8 cellular contexts compared by ENCODE assay signal in genomic region chr17:76707985-76708807, GRCh38. TPM values are rescaled to one million over a fixed set of nuclear protein-coding genes. Genes with fewer than 3 reads are reported as not detected.
A peak's percentile ranks its signal among the peaks of the same experiment; 100 is the strongest.
DNase-seq lines count a peak whose midpoint lies in the region; ATAC-seq and TF ChIP-seq lines count a peak whose summit lies in the region.

No MANE protein-coding gene starts in this region.

- peak overlapping the region; percentile 75 to 76 for H2BK12ac ChIP-seq in mesenchymal stem cell (ENCODE audit: low read length in 2 of 2)

- peak overlapping the region; percentile 90 for H3K27ac Mint-ChIP-seq in type B pancreatic cell

- H2AFZ ChIP-seq in mesenchymal stem cell (ENCODE audit: low read depth, low read length) = no peak overlapping the region

- H3K4me1 Mint-ChIP-seq in type B pancreatic cell (ENCODE audit: unreplicated experiment) = peaks cover 42% of the 10 kb centered on the region

- H3K27ac ChIP-seq in coronary artery (peak overlapping the region; percentile 96 to 99), mesenchymal stem cell (ENCODE audit: low read length, poor library complexity, severe bottlenecking) (peak overlapping the region; percentile 91)

- DNase-seq in NCI-H1436 (lab: John Stamatoyannopoulos, UW) (peak; percentile 51), NCI-H1436 treated with DMSO at 0.1 percent for 48 hours (lab: John Stamatoyannopoulos, UW) (no peak), coronary artery (ENCODE audit: low spot score) (no peak), mesenchymal stem cell (peak; percentile 49), type B pancreatic cell (ENCODE audit: extremely low spot score, unreplicated experiment) (no peak), NCI-H69 (lab: John Stamatoyannopoulos, UW) (no peak), NCI-H748 (lab: John Stamatoyannopoulos, UW; ENCODE audit: unreplicated experiment) (no peak)

- H2BK15ac ChIP-seq in mesenchymal stem cell (ENCODE audit: low read depth, poor library complexity, severe bottlenecking) = no peak overlapping the region

- H2AK5ac ChIP-seq in mesenchymal stem cell (ENCODE audit: low read length, severe bottlenecking) = peak overlapping the region; percentile 88

- H3K4me3 ChIP-seq in coronary artery (peak overlapping the region; percentile 99), mesenchymal stem cell (ENCODE audit: insufficient read depth in 1 of 2, low read depth in 1 of 2, low read length in 2 of 2) (peak overlapping the region in 1 of 2 experiments; percentile 84)

- H3K79me1 ChIP-seq in mesenchymal stem cell (replicated peaks; ENCODE audit: low read length, poor library complexity, severe bottlenecking) = peaks cover 6% of the 10 kb centered on the region

- peak overlapping the region; percentile 69 for H3K4me2 ChIP-seq in mesenchymal stem cell (ENCODE audit: low read length, poor library complexity, severe bottlenecking)

- peak overlapping the region; percentile 71 for H2BK120ac ChIP-seq in mesenchymal stem cell (ENCODE audit: low read depth, low read length)

- H3K9me3 ChIP-seq in mesenchymal stem cell (ENCODE audit: control insufficient read depth, low read length) = no peaks in the 10 kb centered on the region

- peaks cover 4% of the 10 kb centered on the region for H3K36me3 Mint-ChIP-seq in type B pancreatic cell

- peak overlapping the region; percentile 17 to 72 for H3K4ac ChIP-seq in mesenchymal stem cell (ENCODE audit: low read depth in 1 of 2, low read length in 2 of 2)

- no peak overlapping the region for H3K14ac ChIP-seq in mesenchymal stem cell (ENCODE audit: low read length in 2 of 2)

- no peak overlapping the region for H3K23ac ChIP-seq in mesenchymal stem cell (ENCODE audit: low read length in 2 of 2)

- H3K4me3 Mint-ChIP-seq in type B pancreatic cell = peak overlapping the region; percentile 69

- H4K8ac ChIP-seq in mesenchymal stem cell (ENCODE audit: low read length) = peak overlapping the region; percentile 3

- H3K27me3 Mint-ChIP-seq in type B pancreatic cell = no peaks in the 10 kb centered on the region

- H2BK5ac ChIP-seq in mesenchymal stem cell (ENCODE audit: low read depth, low read length, poor library complexity, severe bottlenecking) = peak overlapping the region; percentile 0

- peak overlapping the region; percentile 94 for H3K9ac ChIP-seq in mesenchymal stem cell (ENCODE audit: low read length)

- no peaks in the 10 kb centered on the region for H3K9me3 Mint-ChIP-seq in type B pancreatic cell

- H3K18ac ChIP-seq in mesenchymal stem cell (ENCODE audit: low read depth in 1 of 2, low read length in 2 of 2) = peak overlapping the region; percentile 11 to 55

- H4K91ac ChIP-seq in mesenchymal stem cell (ENCODE audit: low read length) = no peak overlapping the region

- WGBS in mesenchymal stem cell = 31% methylated on average over 14 of the region's 14 CpGs

- no peak for TF ChIP-seq CTCF in coronary artery (IDR thresholded peaks at IDR 0.05)
- TF ChIP-seq CTCF in type B pancreatic cell (conservative IDR thresholded peaks at IDR 0.05) = peak; percentile 69

- H3K36me3 ChIP-seq in mesenchymal stem cell (ENCODE audit: control insufficient read depth in 1 of 2, insufficient read depth in 2 of 2, low read depth in 1 of 2, low read length in 2 of 2) = peaks cover 7 to 15% of the 10 kb centered on the region in 2 experiments

- peaks cover 30% of the 10 kb centered on the region for H3K4me1 ChIP-seq in mesenchymal stem cell (ENCODE audit: control insufficient read depth, insufficient read depth, low read depth, low read length)

- ATAC-seq in GM19328 (IDR thresholded peaks at IDR 0.05; ENCODE audit: unreplicated experiment) = no peak

- no peaks in the 10 kb centered on the region for H3K27me3 ChIP-seq in mesenchymal stem cell (ENCODE audit: control insufficient read depth in 1 of 2, insufficient read depth in 1 of 2, low read length in 2 of 2)

RNA-seq across cellular contexts. Expression of gene MXRA7, which starts 2.6 kb away (rescaled TPM):
- 167 TPM for polyA plus RNA-seq in mesenchymal stem cell (2013, experiment 1 of 2)
- 173 TPM for polyA plus RNA-seq in mesenchymal stem cell (2013, experiment 2 of 2)
- 43.4 and 75.0 TPM in 2 replicates for total RNA-seq in type B pancreatic cell (ENCODE audit: low replicate concordance)

RNA-seq across cellular contexts. Expression of gene JMJD6, which starts 18.2 kb away (rescaled TPM):
- polyA plus RNA-seq in mesenchymal stem cell (2013, experiment 1 of 2) = 23.3 TPM
- 24.1 TPM for polyA plus RNA-seq in mesenchymal stem cell (2013, experiment 2 of 2)
- total RNA-seq in type B pancreatic cell (ENCODE audit: low replicate concordance) = 23.6 and 35.4 TPM in 2 replicates

RNA-seq across cellular contexts. Expression of gene METTL23, which starts 18.4 kb away (rescaled TPM):
- 35.5 TPM for polyA plus RNA-seq in mesenchymal stem cell (2013, experiment 1 of 2)
- 38.7 TPM for polyA plus RNA-seq in mesenchymal stem cell (2013, experiment 2 of 2)
- total RNA-seq in type B pancreatic cell (ENCODE audit: low replicate concordance) = 27.5 and 28.2 TPM in 2 replicates

RNA-seq across cellular contexts. Expression of gene SRSF2, which starts 28.9 kb away (rescaled TPM):
- polyA plus RNA-seq in mesenchymal stem cell (2013, experiment 1 of 2) = 127 TPM
- 137 TPM for polyA plus RNA-seq in mesenchymal stem cell (2013, experiment 2 of 2)
- 198 and 273 TPM in 2 replicates for total RNA-seq in type B pancreatic cell (ENCODE audit: low replicate concordance)

RNA-seq across cellular contexts. Expression of gene MFSD11, which starts 29.7 kb away (rescaled TPM):
- 24.6 TPM for polyA plus RNA-seq in mesenchymal stem cell (2013, experiment 1 of 2)
- 23.7 TPM for polyA plus RNA-seq in mesenchymal stem cell (2013, experiment 2 of 2)
- 29.0 and 33.9 TPM in 2 replicates for total RNA-seq in type B pancreatic cell (ENCODE audit: low replicate concordance)

Comparison
In these comparisons a context has a peak if more than half of its experiments do, and no peak if none do; other contexts are left out.
1. DNase-seq: peak in NCI-H1436 (single experiment) and mesenchymal stem cell (single experiment); none in NCI-H1436 treated with DMSO at 0.1 percent for 48 hours (single experiment), coronary artery (single experiment), type B pancreatic cell (single experiment), NCI-H69 (single experiment) and NCI-H748 (single experiment).